Comparison of ENCODE assay signal across 1 cellular context in genomic region chr4:1351854-1352633, GRCh38.
A peak's percentile ranks its signal among the peaks of the same experiment; 100 is the strongest.
TF ChIP-seq lines count a peak whose summit lies in the region.

No MANE protein-coding gene starts in this region.

TF ChIP-seq in SK-N-SH, 30 proteins besides CTCF, POLR2A, EP300 and RAD21 (continued from another document):
- TF ChIP-seq RCOR1 (IDR thresholded peaks at IDR 0.05; ENCODE audit: low read length): 0 out of 2 replicates have a peak, but pooled peaks have one; percentile 30
- TF ChIP-seq SMC3 (IDR thresholded peaks at IDR 0.05; ENCODE audit: low read depth, low read length): peak; percentile 74
- TF ChIP-seq JUND (IDR thresholded peaks at IDR 0.05): no peak
